In genomic region chrX:119997570-119997969, GRCh38 we compare ENCODE assay signal across 31 cellular contexts.
"Had no signal": no experiment of that assay in that cellular context is flagged by ENCODE, and none has a peak within 500 bp of the region (broad histone marks: within the 10 kb centered on the region; RNA-seq: fewer than 3 reads in every experiment).

No MANE protein-coding gene starts in this region.

- H3K4me1 ChIP-seq: adrenal gland had no signal

- H2AFZ ChIP-seq: PC-9 had no signal

- DNase-seq: activated B cell treated with CpG ODN at 0.5 μM for 24 hours; activated CD4-positive, alpha-beta memory T cell treated with anti-CD3 and anti-CD28 coated beads for 36 hours; activated CD4-positive, alpha-beta T cell treated with anti-CD3 and anti-CD28 coated beads for 4 hours; activated CD4-positive, alpha-beta T cell treated with anti-CD3 and anti-CD28 coated beads, Interleukin-2, amount 50 U/mL, for 1 hour; activated CD4-positive, CD25-positive, alpha-beta regulatory T cell treated with anti-CD3 and anti-CD28 coated beads, Interleukin-2, amount 50 U/mL, for 72 hours; activated CD8-positive, alpha-beta memory T cell treated with anti-CD3 and anti-CD28 coated beads, Interleukin-2, amount 50 U/mL, for 4 hours; activated gamma-delta T cell treated with Interleukin-2 at 50 U/mL for 16 hours; activated naive CD4-positive, alpha-beta T cell treated with anti-CD3 and anti-CD28 coated beads for 36 hours; activated T-cell treated with anti-CD3 and anti-CD28 coated beads for 4 hours; activated T-cell treated with anti-CD3 and anti-CD28 coated beads, Interleukin-2, amount 50 U/mL, for 4 hours; adrenal gland; caudate nucleus; cerebellar nuclear complex; cortex of kidney; NCI-H1105; NCI-H1417 treated with DMSO at 0.1 percent for 48 hours; NCI-H187 treated with DMSO at 0.1 percent for 48 hours; NCI-H2081 treated with DMSO at 0.1 percent for 48 hours; NCI-H226; NCI-H524 treated with DMSO at 0.1 percent for 48 hours; PC-9; SIG-M5; SW 1271; T-helper 1 cell; T-helper 2 cell; T-helper 9 cell had no signal

- H3K9me3 ChIP-seq: adrenal gland had no signal

- H3K4me3 ChIP-seq: adrenal gland, PC-9 had no signal

- H3K27ac ChIP-seq: adrenal gland, PC-9, RWPE1, VCaP had no signal

- H3K36me3 ChIP-seq: adrenal gland had no signal

- ATAC-seq: activated naive CD4-positive, alpha-beta T cell treated with anti-CD3 and anti-CD28 coated beads, Interleukin-2, amount 50 U/mL, for 72 hours; activated T-cell treated with anti-CD3 and anti-CD28 coated beads, Interleukin-2, amount 50 U/mL, for 4 hours; Right ventricle myocardium inferior; SK-N-SH treated with all-trans-retinoic acid at 6 μM for 48 hours had no signal

- H3K4me2 ChIP-seq: PC-9 had no signal
